1 cellular context compared by ENCODE assay signal in the genomic region with DNA sequence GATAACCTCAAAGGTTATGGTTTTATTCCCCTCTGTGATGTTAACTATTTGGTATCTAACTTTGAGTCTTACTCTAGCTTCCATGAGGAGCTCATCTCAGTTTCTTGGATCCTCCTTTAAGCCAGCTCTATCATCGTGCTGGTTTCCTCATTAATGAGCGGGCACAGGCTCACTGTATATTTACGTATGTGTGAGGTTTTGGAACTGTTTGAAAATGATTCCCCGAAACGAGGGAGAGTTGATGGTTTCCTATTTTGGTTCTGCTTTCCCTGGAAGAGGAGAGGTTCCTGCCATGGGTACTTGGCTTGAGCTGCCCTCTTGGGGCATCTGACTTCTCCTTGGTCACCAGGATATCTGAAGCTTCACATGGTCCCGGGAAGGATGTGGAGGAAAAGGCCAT.
TF ChIP-seq lines count a peak whose summit lies in the region.

No MANE protein-coding gene starts in this region.

TF ChIP-seq in GM12878, 131 proteins besides CTCF, POLR2A, EP300 and RAD21 (continued from another document):
- peak in 1 of 2 experiments; percentile 0; a peak in 1 of 4 replicates for TF ChIP-seq IKZF2 (IDR thresholded peaks at IDR 0.05)
